Comparison of ENCODE assay signal across 23 cellular contexts in the genomic region with DNA sequence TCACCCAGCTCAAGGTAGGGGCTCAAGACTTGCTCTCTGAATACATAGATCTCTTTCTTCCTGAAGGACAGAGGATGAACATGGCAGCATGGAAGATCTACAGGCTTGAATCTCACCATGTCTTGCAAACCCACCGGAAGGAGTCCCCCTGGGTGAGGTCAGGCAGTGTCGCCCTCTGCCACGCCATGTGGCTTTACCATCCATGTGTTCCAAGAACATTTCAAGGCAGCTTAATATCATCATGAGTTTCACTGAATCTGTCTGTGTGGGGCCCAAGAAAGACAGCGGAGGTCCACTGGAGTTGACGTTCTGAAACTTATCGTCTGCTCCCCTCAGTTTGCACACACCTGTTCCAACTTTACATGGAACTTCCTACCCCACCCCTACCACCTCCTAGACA.
"Had no signal": no experiment of that assay in that cellular context is flagged by ENCODE, and none has a peak within 500 bp of the region (broad histone marks: within the 10 kb centered on the region; RNA-seq: fewer than 3 reads in every experiment).

No MANE protein-coding gene starts in this region.

- H3K4me3 ChIP-seq: colonic mucosa, coronary artery, dorsolateral prefrontal cortex, esophagus squamous epithelium, gastrocnemius medialis, gastroesophageal sphincter, heart left ventricle, heart right ventricle had no signal

- H3K27ac Mint-ChIP-seq: dendritic cell treated with granulocyte-macrophage colony-stimulating factor and Interleukin-4, amounts not matched to agents 40 ng/mL and 50 ng/mL, for 4 days; effector memory CD8-positive, alpha-beta T cell; endodermal cell had no signal

- H3K27ac ChIP-seq: colonic mucosa, coronary artery, dorsolateral prefrontal cortex, epithelial cell of prostate, esophagus squamous epithelium, foreskin keratinocyte, gastrocnemius medialis, gastroesophageal sphincter, heart left ventricle, heart right ventricle had no signal

- H3K9me3 ChIP-seq: colonic mucosa, esophagus squamous epithelium, gastrocnemius medialis, gastroesophageal sphincter, heart left ventricle had no signal

- DNase-seq: colonic mucosa; cortex of kidney; dermis blood vessel endothelial cell; dorsolateral prefrontal cortex; effector CD4-positive, alpha-beta T cell; effector CD8-positive, alpha-beta T cell; effector memory CD4-positive, alpha-beta T cell; effector memory CD8-positive, alpha-beta T cell; endodermal cell; erythroblast; esophagus squamous epithelium; foreskin fibroblast; foreskin keratinocyte; foreskin melanocyte; gastrocnemius medialis; glutamatergic neuron; head of caudate nucleus; heart left ventricle; heart right ventricle had no signal

- H3K27me3 Mint-ChIP-seq: dendritic cell treated with granulocyte-macrophage colony-stimulating factor and Interleukin-4, amounts not matched to agents 40 ng/mL and 50 ng/mL, for 4 days had no signal

- H3K9me3 Mint-ChIP-seq: dendritic cell treated with granulocyte-macrophage colony-stimulating factor and Interleukin-4, amounts not matched to agents 40 ng/mL and 50 ng/mL, for 4 days; effector memory CD8-positive, alpha-beta T cell had no signal

- H3K4me1 ChIP-seq: colonic mucosa, esophagus squamous epithelium, foreskin keratinocyte, gastrocnemius medialis, gastroesophageal sphincter, heart left ventricle, heart right ventricle had no signal

- H3K4me3 Mint-ChIP-seq: dendritic cell treated with granulocyte-macrophage colony-stimulating factor and Interleukin-4, amounts not matched to agents 40 ng/mL and 50 ng/mL, for 4 days; effector memory CD8-positive, alpha-beta T cell; endodermal cell had no signal

- H3K36me3 ChIP-seq: colonic mucosa, esophagus squamous epithelium, gastrocnemius medialis, gastroesophageal sphincter, heart left ventricle, heart right ventricle had no signal

- H3K27me3 ChIP-seq: colonic mucosa, esophagus squamous epithelium, foreskin keratinocyte, gastrocnemius medialis had no signal

- H3K4me1 Mint-ChIP-seq: endodermal cell had no signal
